In the genomic region with DNA sequence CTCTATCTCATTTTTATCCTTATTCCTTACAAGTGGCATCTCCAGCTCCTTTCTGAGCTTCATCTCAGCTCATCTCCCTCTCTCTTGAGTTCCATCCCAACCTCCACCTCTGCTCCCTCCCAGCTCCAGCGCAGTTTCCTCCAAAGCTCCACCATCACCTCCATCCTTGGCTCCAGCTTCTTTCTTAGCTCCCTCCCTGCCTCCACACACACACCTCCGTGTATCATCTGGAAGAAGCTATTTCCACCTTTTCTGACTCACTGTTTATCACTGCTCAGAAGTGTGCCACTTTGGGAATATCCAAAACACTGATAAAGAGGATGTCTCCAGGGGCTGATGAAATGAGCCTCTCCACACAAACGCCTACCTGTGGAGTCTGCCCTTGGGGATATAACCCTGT, we compare ENCODE assay signal across 15 cellular contexts.
"Had no signal": no experiment of that assay in that cellular context is flagged by ENCODE, and none has a peak within 500 bp of the region (broad histone marks: within the 10 kb centered on the region; RNA-seq: fewer than 3 reads in every experiment).

No MANE protein-coding gene starts in this region.

- DNase-seq: dermis blood vessel endothelial cell; dorsolateral prefrontal cortex; effector CD4-positive, alpha-beta T cell; effector memory CD4-positive, alpha-beta T cell; foreskin keratinocyte; heart left ventricle; hypothalamus; immature natural killer cell; left cardiac atrium; left lung; left ventricle myocardium superior; lower lobe of right lung; mesenchymal stem cell; midbrain had no signal

- H3K4me3 Mint-ChIP-seq: immature natural killer cell had no signal

- ATAC-seq: foreskin keratinocyte, gastroesophageal sphincter, heart left ventricle, left cardiac atrium, left lung, left ventricle myocardium superior, lower lobe of right lung had no signal

- H3K4me1 Mint-ChIP-seq: immature natural killer cell had no signal

- H3K27ac Mint-ChIP-seq: immature natural killer cell had no signal
